ENCODE assay signal across 8 cellular contexts in the genomic region with DNA sequence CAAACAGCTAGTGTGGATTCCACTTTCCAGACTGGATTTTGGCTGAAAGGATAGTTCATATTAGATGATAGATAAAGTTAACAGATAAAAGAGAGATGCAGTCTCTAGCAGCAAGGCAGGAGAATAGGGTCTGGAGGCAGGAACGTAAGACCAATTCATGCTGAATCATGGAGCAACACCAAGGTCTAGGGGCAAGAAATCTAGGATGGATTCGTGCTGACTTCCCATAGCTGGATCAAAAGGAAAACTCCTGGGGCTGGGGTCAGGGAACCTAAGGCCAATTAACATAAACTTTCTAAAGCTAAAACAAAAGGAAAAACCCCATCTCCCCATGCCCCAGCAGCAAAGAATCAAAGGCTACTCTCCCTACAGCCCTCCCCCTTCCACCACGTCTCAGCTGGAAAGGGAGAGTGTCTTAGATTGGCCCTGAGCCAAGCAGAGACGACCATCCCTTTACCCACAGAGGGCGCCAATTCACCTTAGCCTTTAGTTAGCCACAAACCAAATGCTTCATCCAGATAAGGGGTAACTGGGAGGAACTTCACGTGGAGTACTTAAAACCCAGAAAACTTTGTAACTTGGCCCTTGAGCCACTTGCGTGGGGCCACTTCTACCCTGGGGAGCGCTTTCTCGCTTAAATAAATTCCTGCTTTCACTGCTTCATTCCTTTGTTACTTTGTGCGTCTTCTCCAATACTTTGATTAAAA.
DNase-seq lines count a peak whose midpoint lies in the region; ATAC-seq and TF ChIP-seq lines count a peak whose summit lies in the region.

No MANE protein-coding gene starts in this region.

- peak; percentile 70 for TF ChIP-seq CTCF in OCI-LY3 (IDR thresholded peaks at IDR 0.05; ENCODE audit: low read depth, low read length)
- TF ChIP-seq CTCF in foreskin fibroblast (IDR thresholded peaks at IDR 0.05; ENCODE audit: low read depth, low read length), result peak; percentile 25

- H3K79me2 ChIP-seq in OCI-LY3 (ENCODE audit: low read length), result no peaks in the 10 kb centered on the region

- no peaks in the 10 kb centered on the region for H3K9me3 ChIP-seq in OCI-LY3 (ENCODE audit: insufficient read depth, low read length)

- H3K27me3 ChIP-seq in OCI-LY3 (ENCODE audit: low read depth, low read length), result peaks cover 22% of the 10 kb centered on the region

- ATAC-seq in GM19351 (IDR thresholded peaks at IDR 0.05; ENCODE audit: unreplicated experiment), result no peak

- H3K27ac ChIP-seq in OCI-LY3 (ENCODE audit: low read length), result no peak overlapping the region

- no peaks in the 10 kb centered on the region for H3K36me3 ChIP-seq in OCI-LY3 (replicated peaks; ENCODE audit: low read depth, low read length)

- H3K4me1 ChIP-seq in OCI-LY3 (ENCODE audit: low read length), result peaks cover 4% of the 10 kb centered on the region; the same call in 1 of the 2 replicates

- no peak overlapping the region for H2AFZ ChIP-seq in OCI-LY3 (ENCODE audit: low read depth, low read length)

- peak overlapping the region; percentile 4; the same call in 1 of the 2 replicates for H3K4me2 ChIP-seq in OCI-LY3 (ENCODE audit: low read length)

- no peak overlapping the region for H3K9ac ChIP-seq in OCI-LY3 (ENCODE audit: low read length)

- no peaks in the 10 kb centered on the region for H4K20me1 ChIP-seq in OCI-LY3 (ENCODE audit: insufficient read depth, low read length)

- H3K4me3 ChIP-seq in OCI-LY3 (ENCODE audit: low read length), result no peak overlapping the region
- H3K4me3 ChIP-seq in foreskin fibroblast (ENCODE audit: low read depth in 1 of 2, low read length in 2 of 2), result no peak overlapping the region

- DNase-seq in COLO829 (ENCODE audit: low spot score) (peak; percentile 60), HuH-7 (ENCODE audit: low spot score) (peak; percentile 57), foreskin fibroblast (peak; percentile 26 to 61), retina (peak; percentile 73), NCI-H1048 (lab: John Stamatoyannopoulos, UW) (no peak)
- DNase-seq in activated CD8-positive, alpha-beta memory T cell treated with anti-CD3 and anti-CD28 coated beads, Interleukin-2, amount 50 U/mL, for 48 hours, result peak; percentile 71
